ENCODE assay signal across 25 cellular contexts in the genomic region with DNA sequence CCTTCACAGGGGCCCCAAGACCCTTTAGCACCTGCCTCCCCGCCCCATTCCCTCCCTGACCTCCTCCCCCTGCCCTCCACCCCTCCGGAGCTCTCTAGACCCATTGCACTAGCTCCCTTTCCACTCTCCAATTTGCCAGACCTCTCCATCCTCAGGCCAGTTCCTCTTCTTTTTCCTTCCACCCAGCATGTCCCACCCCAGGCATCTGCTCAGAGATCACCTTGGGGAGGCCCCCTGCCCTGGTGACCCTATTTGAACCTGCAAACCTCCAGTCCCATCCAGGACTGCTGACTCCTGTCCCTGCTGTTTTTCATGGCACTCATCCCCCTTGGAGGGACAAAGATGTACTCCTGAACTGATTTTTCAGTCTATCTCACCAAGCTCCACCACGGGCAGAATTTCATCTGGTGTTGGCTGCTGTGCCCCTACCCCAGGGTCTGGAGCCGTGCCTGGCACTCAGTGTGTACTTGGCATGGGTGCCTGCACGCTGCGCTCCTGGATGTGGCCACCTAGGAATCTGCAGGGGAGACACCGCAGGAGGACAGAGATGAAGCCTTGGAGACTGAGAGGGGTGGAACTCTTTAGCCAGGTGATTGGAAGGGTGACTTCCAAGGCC.
DNase-seq lines count a peak whose midpoint lies in the region; ATAC-seq and TF ChIP-seq lines count a peak whose summit lies in the region.
"Had no signal": no experiment of that assay in that cellular context is flagged by ENCODE, and none has a peak within 500 bp of the region (broad histone marks: within the 10 kb centered on the region; RNA-seq: fewer than 3 reads in every experiment).

No MANE protein-coding gene starts in this region.

- no peaks in the 10 kb centered on the region for H3K9me3 ChIP-seq in CD8-positive, alpha-beta T cell (ENCODE audit: low read length)
- H3K9me3 ChIP-seq: Caco-2, HAP-1, SJCRH30 had no signal

- TF ChIP-seq CTCF in CD8-positive, alpha-beta T cell (IDR thresholded peaks at IDR 0.05) = no peak
- TF ChIP-seq CTCF in coronary artery (IDR thresholded peaks at IDR 0.05) = no peak

- H3K4me1 Mint-ChIP-seq in activated T-cell treated with anti-CD3 and anti-CD28 coated beads, Interleukin-2, amount 50 U/mL, for 24 hours (ENCODE audit: low read depth) = no peaks in the 10 kb centered on the region
- no peaks in the 10 kb centered on the region for H3K4me1 Mint-ChIP-seq in CD8-positive, alpha-beta T cell (ENCODE audit: low read depth)
- no peaks in the 10 kb centered on the region for H3K4me1 Mint-ChIP-seq in stimulated activated effector memory CD8-positive, alpha-beta T cell treated with anti-CD3 and anti-CD28 coated beads, Interleukin-12 subunit alpha, Interleukin-12 subunit beta, amount 100 ng/mL, for 72 hours
- H3K4me1 Mint-ChIP-seq: CD4-positive, alpha-beta memory T cell had no signal

- H3K36me3 ChIP-seq in CD8-positive, alpha-beta T cell (ENCODE audit: insufficient read depth, low read length) = peaks cover 20% of the 10 kb centered on the region
- H3K36me3 ChIP-seq: HAP-1 had no signal

- ATAC-seq in CD8-positive, alpha-beta T cell = no peak
- ATAC-seq in stimulated activated effector memory CD8-positive, alpha-beta T cell treated with anti-CD3 and anti-CD28 coated beads, Interleukin-12 subunit alpha, Interleukin-12 subunit beta, amount 100 ng/mL, for 72 hours = no peak
- ATAC-seq in HG02970 (IDR thresholded peaks at IDR 0.05; ENCODE audit: low FRiP score, unreplicated experiment) = no peak
- ATAC-seq: GM12878 had no signal

- H3K9me3 Mint-ChIP-seq in activated T-cell treated with anti-CD3 and anti-CD28 coated beads, Interleukin-2, amount 50 U/mL, for 24 hours = no peaks in the 10 kb centered on the region
- no peaks in the 10 kb centered on the region for H3K9me3 Mint-ChIP-seq in CD8-positive, alpha-beta T cell
- H3K9me3 Mint-ChIP-seq in stimulated activated effector memory CD8-positive, alpha-beta T cell treated with anti-CD3 and anti-CD28 coated beads, Interleukin-12 subunit alpha, Interleukin-12 subunit beta, amount 100 ng/mL, for 72 hours = no peaks in the 10 kb centered on the region
- H3K9me3 Mint-ChIP-seq: CD4-positive, alpha-beta memory T cell; IgD-negative memory B cell had no signal

- H3K27ac ChIP-seq in CD8-positive, alpha-beta T cell (ENCODE audit: low read depth, low read length) = no peak overlapping the region
- H3K27ac ChIP-seq in coronary artery = no peak overlapping the region
- H3K27ac ChIP-seq: KMS-11, SJCRH30 had no signal

- H3K4me3 ChIP-seq in CD8-positive, alpha-beta T cell (ENCODE audit: low read depth, low read length) = no peak overlapping the region
- no peak overlapping the region for H3K4me3 ChIP-seq in coronary artery
- H3K4me3 ChIP-seq: GM12878, HAP-1, SJCRH30 had no signal

- POLR2A ChIA-PET in CD8-positive, alpha-beta T cell (lab: Charles Lee) = no interaction called here

- intact Hi-C loops in CD8-positive, alpha-beta T cell (cut with DNase I, micrococcal nuclease) = no loop called here

- no peaks in the 10 kb centered on the region for H3K27me3 ChIP-seq in CD8-positive, alpha-beta T cell (ENCODE audit: insufficient read depth, low read length)
- H3K27me3 ChIP-seq: SJCRH30 had no signal

- H3K4me1 ChIP-seq in CD8-positive, alpha-beta T cell (ENCODE audit: insufficient read depth, low read length) = no peaks in the 10 kb centered on the region
- H3K4me1 ChIP-seq: Caco-2, HAP-1, SJCRH30 had no signal

- H3K4me3 Mint-ChIP-seq in activated T-cell treated with anti-CD3 and anti-CD28 coated beads, Interleukin-2, amount 50 U/mL, for 24 hours = no peak overlapping the region
- no peak overlapping the region for H3K4me3 Mint-ChIP-seq in CD8-positive, alpha-beta T cell
- no peak overlapping the region for H3K4me3 Mint-ChIP-seq in stimulated activated effector memory CD8-positive, alpha-beta T cell treated with anti-CD3 and anti-CD28 coated beads, Interleukin-12 subunit alpha, Interleukin-12 subunit beta, amount 100 ng/mL, for 72 hours
- H3K4me3 Mint-ChIP-seq: IgD-negative memory B cell had no signal

- H3K27me3 Mint-ChIP-seq in activated T-cell treated with anti-CD3 and anti-CD28 coated beads, Interleukin-2, amount 50 U/mL, for 24 hours = no peaks in the 10 kb centered on the region
- H3K27me3 Mint-ChIP-seq in CD8-positive, alpha-beta T cell (ENCODE audit: low read depth) = no peaks in the 10 kb centered on the region
- H3K27me3 Mint-ChIP-seq: CD4-positive, alpha-beta memory T cell; IgD-negative memory B cell had no signal

- peak overlapping the region; percentile 4 for H3K27ac Mint-ChIP-seq in activated T-cell treated with anti-CD3 and anti-CD28 coated beads, Interleukin-2, amount 50 U/mL, for 24 hours
- H3K27ac Mint-ChIP-seq in CD8-positive, alpha-beta T cell = peak overlapping the region; percentile 34
- peak overlapping the region; percentile 5 for H3K27ac Mint-ChIP-seq in stimulated activated effector memory CD8-positive, alpha-beta T cell treated with anti-CD3 and anti-CD28 coated beads, Interleukin-12 subunit alpha, Interleukin-12 subunit beta, amount 100 ng/mL, for 72 hours
- H3K27ac Mint-ChIP-seq: IgD-negative memory B cell had no signal

- CTCF ChIA-PET in CD8-positive, alpha-beta T cell (lab: Charles Lee) = no interaction called here

- DNase-seq in activated T-cell treated with anti-CD3 and anti-CD28 coated beads, Interleukin-2, amount 50 U/mL, for 24 hours = no peak
- no peak for DNase-seq in activated T-cell treated with anti-CD3 and anti-CD28 coated beads, Interleukin-2, amount 50 U/mL, for 1 hour
- DNase-seq in CD8-positive, alpha-beta T cell = no peak
- DNase-seq in coronary artery (ENCODE audit: low spot score) = peak; percentile 52
- no peak for DNase-seq in stimulated activated effector memory CD8-positive, alpha-beta T cell treated with anti-CD3 and anti-CD28 coated beads, Interleukin-12 subunit alpha, Interleukin-12 subunit beta, amount 100 ng/mL, for 72 hours (ENCODE audit: low spot score in 2 of 2)
- no peak for DNase-seq in SKM-1 treated with dmso at 0.1 percent for 144 hours (lab: John Stamatoyannopoulos, UW; ENCODE audit: unreplicated experiment)
- DNase-seq: C1 segment of cervical spinal cord; Caco-2; CD4-positive, alpha-beta memory T cell; DMS 273 treated with DMSO at 0.1 percent for 48 hours; DMS79; EL; GDM1; GOT3; MM.1S; NCI-H2029; NCI-H446; NCI-H524 treated with DMSO at 0.1 percent for 48 hours; NCI-H774; SJCRH30 had no signal

- peaks cover 87% of the 10 kb centered on the region for H3K36me3 Mint-ChIP-seq in activated T-cell treated with anti-CD3 and anti-CD28 coated beads, Interleukin-2, amount 50 U/mL, for 24 hours (ENCODE audit: low read depth)
- peaks cover 80% of the 10 kb centered on the region for H3K36me3 Mint-ChIP-seq in CD8-positive, alpha-beta T cell
- H3K36me3 Mint-ChIP-seq in stimulated activated effector memory CD8-positive, alpha-beta T cell treated with anti-CD3 and anti-CD28 coated beads, Interleukin-12 subunit alpha, Interleukin-12 subunit beta, amount 100 ng/mL, for 72 hours = peaks cover 24% of the 10 kb centered on the region
- H3K36me3 Mint-ChIP-seq: IgD-negative memory B cell had no signal
